ENCODE assay signal across 19 cellular contexts in genomic region chr2:147621656-147622197, GRCh38.
"Had no signal": no experiment of that assay in that cellular context is flagged by ENCODE, and none has a peak within 500 bp of the region (broad histone marks: within the 10 kb centered on the region; RNA-seq: fewer than 3 reads in every experiment).

No MANE protein-coding gene starts in this region.

- DNase-seq: dermis blood vessel endothelial cell; effector memory CD4-positive, alpha-beta T cell; foreskin keratinocyte; gastrocnemius medialis; glutamatergic neuron; head of caudate nucleus; heart right ventricle; hippocampal formation; left cardiac atrium; left lung; left ventricle myocardium superior; lower lobe of right lung; mesenchymal stem cell; midbrain; mucosa of descending colon; naive B cell; naive thymus-derived CD8-positive, alpha-beta T cell had no signal

- H3K9me3 Mint-ChIP-seq: naive thymus-derived CD8-positive, alpha-beta T cell had no signal

- H3K4me3 ChIP-seq: coronary artery, esophagus muscularis mucosa, gastrocnemius medialis, heart right ventricle, left lung, lower lobe of right lung, mucosa of descending colon had no signal

- H3K27ac Mint-ChIP-seq: naive B cell had no signal

- H3K27me3 ChIP-seq: esophagus muscularis mucosa, foreskin keratinocyte, gastrocnemius medialis, heart right ventricle, left lung had no signal

- H3K27me3 Mint-ChIP-seq: naive B cell; naive thymus-derived CD8-positive, alpha-beta T cell had no signal

- H3K4me3 Mint-ChIP-seq: naive B cell; naive thymus-derived CD8-positive, alpha-beta T cell had no signal

- H3K4me1 ChIP-seq: esophagus muscularis mucosa, gastrocnemius medialis, heart right ventricle, left lung, lower lobe of right lung had no signal

- H3K36me3 Mint-ChIP-seq: naive B cell; naive thymus-derived CD8-positive, alpha-beta T cell had no signal

- H3K4me1 Mint-ChIP-seq: naive B cell had no signal

- H3K9me3 ChIP-seq: esophagus muscularis mucosa, gastrocnemius medialis, heart right ventricle, left lung, lower lobe of right lung, mucosa of descending colon had no signal

- H3K27ac ChIP-seq: coronary artery, esophagus muscularis mucosa, foreskin keratinocyte, gastrocnemius medialis, heart right ventricle, left lung, lower lobe of right lung had no signal

- H3K36me3 ChIP-seq: esophagus muscularis mucosa, gastrocnemius medialis, heart right ventricle, left lung, lower lobe of right lung had no signal
